19 cellular contexts compared by ENCODE assay signal in genomic region chr2:175742367-175742766, GRCh38.
DNase-seq lines count a peak whose midpoint lies in the region; ATAC-seq and TF ChIP-seq lines count a peak whose summit lies in the region.
"Had no signal": no experiment of that assay in that cellular context is flagged by ENCODE, and none has a peak within 500 bp of the region (broad histone marks: within the 10 kb centered on the region; RNA-seq: fewer than 3 reads in every experiment).

No MANE protein-coding gene starts in this region.

- DNase-seq in AG09309 (ENCODE audit: low read depth) (peak; percentile 35), HT1080 (ENCODE audit: low read depth) (peak; percentile 79), amniotic stem cell (lab: John Stamatoyannopoulos, UW) (peak; percentile 62), iris pigment epithelial cell (ENCODE audit: low read depth) (peak; percentile 36), globus pallidus (ENCODE audit: low spot score) (no peak), NCI-H774 (lab: John Stamatoyannopoulos, UW) (no peak), upper lobe of left lung (no peak)
- DNase-seq: activated CD4-positive, alpha-beta T cell treated with anti-CD3 and anti-CD28 coated beads, Interleukin-2, amount 50 U/mL, for 48 hours; anterior cingulate cortex; dorsolateral prefrontal cortex; MV-4-11; right cardiac atrium; SHP77 treated with DMSO at 0.1 percent for 48 hours; stimulated activated CD4-positive, alpha-beta T cell treated with anti-CD3 and anti-CD28 coated beads, Interleukin-2, amount 100 ng/mL, for 48 hours; T1000 had no signal

- no peak for TF ChIP-seq POLR2A in upper lobe of left lung (IDR thresholded peaks at IDR 0.05)

- 82 to 88% methylated on average over 3 of the region's 3 CpGs for WGBS in upper lobe of left lung, 2 donors

- H3K9me3 ChIP-seq in upper lobe of left lung: no peaks in the 10 kb centered on the region
- H3K9me3 ChIP-seq: vagina had no signal

- H3K4me3 ChIP-seq in AG09309 (ENCODE audit: control insufficient read depth, low read depth, low read length) (no peak overlapping the region), upper lobe of left lung (no peak overlapping the region)
- H3K4me3 ChIP-seq: dorsolateral prefrontal cortex, vagina had no signal

- ATAC-seq in upper lobe of left lung (ENCODE audit: low FRiP score in 2 of 2) (no peak), HG03571 (IDR thresholded peaks at IDR 0.05; ENCODE audit: unreplicated experiment) (no peak)
- ATAC-seq: activated T-helper 17 cell treated with anti-CD3 and anti-CD28 coated beads, Interleukin-2, amount 50 U/mL, for 72 hours; HCT116; right cardiac atrium had no signal

- no peaks in the 10 kb centered on the region for H3K4me1 ChIP-seq in upper lobe of left lung
- H3K4me1 ChIP-seq: vagina had no signal

- TF ChIP-seq EP300 in upper lobe of left lung (IDR thresholded peaks at IDR 0.05): no peak

- H3K36me3 ChIP-seq in upper lobe of left lung: no peaks in the 10 kb centered on the region
- H3K36me3 ChIP-seq: vagina had no signal

- no peak overlapping the region for H3K27ac ChIP-seq in upper lobe of left lung
- H3K27ac ChIP-seq: dorsolateral prefrontal cortex, vagina had no signal

- no peaks in the 10 kb centered on the region for H3K27me3 ChIP-seq in upper lobe of left lung
- H3K27me3 ChIP-seq: vagina had no signal

- TF ChIP-seq CTCF in AG09309 (IDR thresholded peaks at IDR 0.05; ENCODE audit: control insufficient read depth, insufficient read depth, low read depth, low read length, missing control alignments): no peak
- no peak for TF ChIP-seq CTCF in upper lobe of left lung (IDR thresholded peaks at IDR 0.05)

Comparison
In these comparisons a context has a peak if more than half of its experiments do, and no peak if none do; other contexts are left out.
1. DNase-seq: peak in AG09309 (single experiment), HT1080 (single experiment), amniotic stem cell (single experiment) and iris pigment epithelial cell (single experiment); none in globus pallidus (single experiment), NCI-H774 (single experiment) and upper lobe of left lung (0 of 2).